17 cellular contexts compared by ENCODE assay signal in the genomic region with DNA sequence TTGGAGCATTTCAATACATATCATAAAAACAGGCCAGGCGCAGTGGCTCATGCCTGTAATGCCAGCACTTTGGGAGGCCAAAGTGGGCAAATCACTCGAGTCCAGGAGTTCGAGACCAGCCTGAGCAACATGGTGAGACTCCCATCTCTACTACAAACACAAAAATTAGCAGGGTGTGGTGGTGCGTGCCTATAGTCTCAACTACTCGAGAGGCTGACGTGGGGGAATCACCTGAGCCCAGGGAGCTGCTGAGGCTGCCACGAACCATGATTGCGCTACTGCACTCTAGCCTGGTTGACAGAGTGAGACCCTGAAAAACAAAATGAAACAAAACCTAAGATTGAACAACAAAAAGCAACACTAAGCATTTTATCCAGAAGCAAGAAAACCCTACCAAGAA. TPM values are rescaled to one million over a fixed set of nuclear protein-coding genes. Genes with fewer than 3 reads are reported as not detected.
DNase-seq lines count a peak whose midpoint lies in the region; ATAC-seq and TF ChIP-seq lines count a peak whose summit lies in the region.
"Had no signal": no experiment of that assay in that cellular context is flagged by ENCODE, and none has a peak within 500 bp of the region (broad histone marks: within the 10 kb centered on the region; RNA-seq: fewer than 3 reads in every experiment).

No MANE protein-coding gene starts in this region.

- no TSS peak for BruUV-seq in OCI-LY7 (replicated peaks; lab: Mats Ljungman, UMichigan)

- H2AFZ ChIP-seq in OCI-LY7 (ENCODE audit: low read length), result no peak overlapping the region
- no peak overlapping the region for H2AFZ ChIP-seq in neuronal stem cell (ENCODE audit: low read length)

- peak overlapping the region; percentile 60; the same call in 1 of the 2 replicates for H3K4me2 ChIP-seq in OCI-LY7 (ENCODE audit: low read length)
- no peak overlapping the region for H3K4me2 ChIP-seq in neuronal stem cell (ENCODE audit: insufficient read depth, low read length, poor library complexity, severe bottlenecking)

- CTCF ChIA-PET in OCI-LY7 (lab: Charles Lee; ENCODE audit: unreplicated experiment), result no interaction called here

- H3K4me3 ChIP-seq in OCI-LY7 (ENCODE audit: low read depth, low read length, poor library complexity, severe bottlenecking) (no peak overlapping the region), neuronal stem cell (ENCODE audit: low read length in 2 of 2) (no peak overlapping the region)

- no peak overlapping the region for H3K23ac ChIP-seq in neuronal stem cell (ENCODE audit: low read depth, low read length, poor library complexity)

- H2BK12ac ChIP-seq in neuronal stem cell (ENCODE audit: low read length), result no peak overlapping the region

- no CpG with 5 or more reads among the region's 8 CpGs for WGBS in neuronal stem cell (ENCODE audit: extremely low coverage in 2 of 2, insufficient read length in 2 of 2, insufficient replicate concordance in 1 of 2), 2 donors

- H3K9me3 ChIP-seq in OCI-LY7 (ENCODE audit: low read length) (no peaks in the 10 kb centered on the region), neuronal stem cell (replicated peaks in 1 of 2; ENCODE audit: control insufficient read depth in 2 of 2, insufficient read depth in 1 of 2, low read depth in 1 of 2, low read length in 2 of 2) (peaks cover 0 to under 1% of the 10 kb centered on the region in 2 donors)
- H3K9me3 ChIP-seq: neutrophil had no signal

- H3K27me3 ChIP-seq in neuronal stem cell (ENCODE audit: control insufficient read depth in 3 of 3, insufficient read depth in 3 of 3, low read depth in 1 of 3, low read length in 3 of 3), result no peaks in the 10 kb centered on the region
- H3K27me3 ChIP-seq: neutrophil had no signal

- H3K27ac ChIP-seq in OCI-LY7 (ENCODE audit: low read depth, low read length, poor library complexity, severe bottlenecking), result peak overlapping the region; percentile 84
- no peak overlapping the region for H3K27ac ChIP-seq in neuronal stem cell (replicated peaks; ENCODE audit: low read length)
- H3K27ac ChIP-seq: C4-2B, neutrophil had no signal

- peaks cover 6% of the 10 kb centered on the region; the same call in 1 of the 2 replicates for H4K20me1 ChIP-seq in OCI-LY7 (ENCODE audit: insufficient read depth, low read length)

- intact Hi-C loops in OCI-LY7 (cut with micrococcal nuclease; ENCODE audit: unreplicated experiment), result no loop called here

- H3K4me1 ChIP-seq in OCI-LY7 (ENCODE audit: insufficient read depth, low read length, poor library complexity, severe bottlenecking) (peaks cover 56% of the 10 kb centered on the region), neuronal stem cell (ENCODE audit: control insufficient read depth in 2 of 2, insufficient read depth in 1 of 2, low read depth in 1 of 2, low read length in 2 of 2) (peaks cover 0 to 5% of the 10 kb centered on the region in 2 donors)

- no peak overlapping the region for H4K8ac ChIP-seq in neuronal stem cell (ENCODE audit: low read depth, low read length)

- H3K9me3 Mint-ChIP-seq in activated naive CD4-positive, alpha-beta T cell treated with anti-CD3 and anti-CD28 coated beads, Interleukin-2, amount 50 U/mL, for 72 hours, result peaks cover 0 to 3% of the 10 kb centered on the region in 2 donors

- H3K14ac ChIP-seq in neuronal stem cell (ENCODE audit: low read length), result no peak overlapping the region

- ATAC-seq in activated naive CD4-positive, alpha-beta T cell treated with anti-CD3 and anti-CD28 coated beads, Interleukin-2, amount 50 U/mL, for 72 hours, result peak; percentile 53 to 63
- ATAC-seq: sciatic nerve had no signal

- peaks cover 95% of the 10 kb centered on the region for H3K79me2 ChIP-seq in OCI-LY7 (ENCODE audit: insufficient read depth, low read depth, low read length)

- H3K36me3 Mint-ChIP-seq in activated naive CD4-positive, alpha-beta T cell treated with anti-CD3 and anti-CD28 coated beads, Interleukin-2, amount 50 U/mL, for 72 hours, result peaks cover 18 to 20% of the 10 kb centered on the region in 2 donors

- no peak overlapping the region for H2AK5ac ChIP-seq in neuronal stem cell (ENCODE audit: low read depth, low read length)

- no peak overlapping the region for H3K18ac ChIP-seq in neuronal stem cell (ENCODE audit: low read length)

- no peaks in the 10 kb centered on the region for H3K79me1 ChIP-seq in neuronal stem cell (ENCODE audit: low read depth, low read length)

- H3K4ac ChIP-seq in neuronal stem cell (ENCODE audit: low read length), result no peak overlapping the region

- H3K27ac Mint-ChIP-seq in activated naive CD4-positive, alpha-beta T cell treated with anti-CD3 and anti-CD28 coated beads, Interleukin-2, amount 50 U/mL, for 72 hours, result peak overlapping the region; percentile 99 to 100

- H2BK15ac ChIP-seq in neuronal stem cell (ENCODE audit: low read length), result no peak overlapping the region

- no peak overlapping the region for H2BK5ac ChIP-seq in neuronal stem cell (ENCODE audit: low read length)

- H3K36me3 ChIP-seq in OCI-LY7 (ENCODE audit: insufficient read depth, low read length) (peaks cover 82% of the 10 kb centered on the region), neuronal stem cell (replicated peaks in 1 of 2; ENCODE audit: control insufficient read depth in 2 of 2, insufficient read depth in 2 of 2, low read length in 2 of 2) (no peaks in the 10 kb centered on the region)
- H3K36me3 ChIP-seq: neutrophil had no signal

- no peak for TF ChIP-seq CTCF in OCI-LY7 (conservative IDR thresholded peaks at IDR 0.05; ENCODE audit: low read length)

- no peaks in the 10 kb centered on the region for H3K9me2 ChIP-seq in OCI-LY7 (ENCODE audit: insufficient read depth, low read length)

- H2BK120ac ChIP-seq in neuronal stem cell (ENCODE audit: low read depth, low read length), result no peak overlapping the region

- no peak overlapping the region for H3K9ac ChIP-seq in neuronal stem cell (ENCODE audit: low read depth, low read length, poor library complexity)

- POLR2A ChIA-PET in OCI-LY7 (lab: Charles Lee), result interaction anchor here (1.9 kb wide), 1 partner anchor 71 kb away, joined by 4 read pairs; no protein-coding TSS in a partner anchor

- DNase-seq in OCI-LY7 (ENCODE audit: low spot score) (no peak), cerebellum (ENCODE audit: low spot score) (no peak), neuronal stem cell (ENCODE audit: low spot score) (no peak), NCI-H226 (no peak)
- peak; percentile 43 for DNase-seq in activated CD4-positive, CD25-positive, alpha-beta regulatory T cell treated with anti-CD3 and anti-CD28 coated beads, Interleukin-2, amount 50 U/mL, for 72 hours
- DNase-seq in activated naive CD4-positive, alpha-beta T cell treated with anti-CD3 and anti-CD28 coated beads, Interleukin-2, amount 50 U/mL, for 72 hours (ENCODE audit: low spot score in 2 of 2), result peak in 1 of 2 donors; percentile 66
- DNase-seq in stimulated activated CD4-positive, alpha-beta T cell treated with anti-CD3 and anti-CD28 coated beads, Interleukin-4, amount 100 ng/mL, for 24 hours, result peak; percentile 62
- DNase-seq: DND-41, glutamatergic neuron, GOT3, NCI-H2081, NCI-H526 treated with DMSO at 0.1 percent for 48 hours, substantia nigra, T-helper 9 cell had no signal

- no peak overlapping the region for H4K91ac ChIP-seq in neuronal stem cell (ENCODE audit: low read depth, low read length, poor library complexity)

RNA-seq across cellular contexts. Expression of a gene that starts 47.2 kb away (rescaled TPM):
- 92.0 and 95.7 TPM in 2 replicates for total RNA-seq in OCI-LY7 (2014; rRNA removed; shearing (Covaris generic))
- 163 and 265 TPM in 2 replicates for total RNA-seq in OCI-LY7 (2022)
- 10 to 100 TPM; 48.7 to 90.8 TPM for total RNA-seq in activated naive CD4-positive, alpha-beta T cell treated with anti-CD3 and anti-CD28 coated beads, Interleukin-2, amount 50 U/mL, for 72 hours
- 23.6 TPM for total RNA-seq in cerebellum
- polyA plus RNA-seq in neuronal stem cell (2013, experiment 1 of 2), result 6.1 TPM
- polyA plus RNA-seq in neuronal stem cell (2013, experiment 2 of 2), result 5.8 TPM

Comparison
In these comparisons a context has a peak if more than half of its experiments do, and no peak if none do; other contexts are left out.
1. DNase-seq: peak in activated CD4-positive, CD25-positive, alpha-beta regulatory T cell treated with anti-CD3 and anti-CD28 coated beads, Interleukin-2, amount 50 U/mL, for 72 hours (single experiment) and stimulated activated CD4-positive, alpha-beta T cell treated with anti-CD3 and anti-CD28 coated beads, Interleukin-4, amount 100 ng/mL, for 24 hours (single experiment); none in OCI-LY7 (single experiment), cerebellum (single experiment), neuronal stem cell (single experiment) and NCI-H226 (single experiment).